Comparison of ENCODE assay signal across 13 cellular contexts in genomic region chr18:60649107-60649506, GRCh38.
DNase-seq lines count a peak whose midpoint lies in the region; ATAC-seq lines count a peak whose summit lies in the region.
"Had no signal": no experiment of that assay in that cellular context is flagged by ENCODE, and none has a peak within 500 bp of the region (broad histone marks: within the 10 kb centered on the region; RNA-seq: fewer than 3 reads in every experiment).

No MANE protein-coding gene starts in this region.

- peak; percentile 27 for DNase-seq in midbrain (lab: John Stamatoyannopoulos, UW)
- no peak for DNase-seq in stimulated activated naive B cell treated with anti-CD40 and anti-IgM and Interleukin-4, amounts not matched to agents 10 μg/mL and 1 μg/mL and 100 μg/mL, for 72 hours
- no peak for DNase-seq in C1 segment of cervical spinal cord (lab: John Stamatoyannopoulos, UW)
- DNase-seq in activated T-cell treated with anti-CD3 and anti-CD28 coated beads, Interleukin-2, amount 50 U/mL, for 48 hours = no peak
- DNase-seq in DMS79 treated with DMSO at 0.1 percent for 48 hours (lab: John Stamatoyannopoulos, UW) = no peak
- DNase-seq: naive B cell; NCI-H2227 treated with DMSO at 0.1 percent for 48 hours; stimulated activated CD4-positive, alpha-beta T cell treated with anti-CD3 and anti-CD28 coated beads, Interleukin-2, amount 100 ng/mL, for 48 hours; T1000 had no signal

- no peak overlapping the region for H3K4me3 Mint-ChIP-seq in stimulated activated naive B cell treated with anti-CD40 and anti-IgM and Interleukin-4, amounts not matched to agents 10 μg/mL and 1 μg/mL and 100 μg/mL, for 72 hours
- H3K4me3 Mint-ChIP-seq: dendritic cell treated with granulocyte-macrophage colony-stimulating factor and Interleukin-4, amounts not matched to agents 40 ng/mL and 50 ng/mL, for 4 days; naive B cell had no signal

- H3K9me3 Mint-ChIP-seq in stimulated activated naive B cell treated with anti-CD40 and anti-IgM and Interleukin-4, amounts not matched to agents 10 μg/mL and 1 μg/mL and 100 μg/mL, for 72 hours = no peaks in the 10 kb centered on the region
- H3K9me3 Mint-ChIP-seq: dendritic cell treated with granulocyte-macrophage colony-stimulating factor and Interleukin-4, amounts not matched to agents 40 ng/mL and 50 ng/mL, for 4 days had no signal

- no peaks in the 10 kb centered on the region for H3K27me3 Mint-ChIP-seq in stimulated activated naive B cell treated with anti-CD40 and anti-IgM and Interleukin-4, amounts not matched to agents 10 μg/mL and 1 μg/mL and 100 μg/mL, for 72 hours
- H3K27me3 Mint-ChIP-seq: dendritic cell treated with granulocyte-macrophage colony-stimulating factor and Interleukin-4, amounts not matched to agents 40 ng/mL and 50 ng/mL, for 4 days; naive B cell had no signal

- H3K4me1 Mint-ChIP-seq in stimulated activated naive B cell treated with anti-CD40 and anti-IgM and Interleukin-4, amounts not matched to agents 10 μg/mL and 1 μg/mL and 100 μg/mL, for 72 hours = no peaks in the 10 kb centered on the region
- H3K4me1 Mint-ChIP-seq: naive B cell had no signal

- no peak overlapping the region for H3K27ac Mint-ChIP-seq in stimulated activated naive B cell treated with anti-CD40 and anti-IgM and Interleukin-4, amounts not matched to agents 10 μg/mL and 1 μg/mL and 100 μg/mL, for 72 hours
- H3K27ac Mint-ChIP-seq: dendritic cell treated with granulocyte-macrophage colony-stimulating factor and Interleukin-4, amounts not matched to agents 40 ng/mL and 50 ng/mL, for 4 days; naive B cell had no signal

- peak; percentile 97 for ATAC-seq in GM19351 (IDR thresholded peaks at IDR 0.05; ENCODE audit: unreplicated experiment)
- peak; percentile 95 for ATAC-seq in HG02678 (IDR thresholded peaks at IDR 0.05; ENCODE audit: unreplicated experiment)
- peak; percentile 84 for ATAC-seq in HG03521 (IDR thresholded peaks at IDR 0.05; ENCODE audit: unreplicated experiment)
- no peak for ATAC-seq in stimulated activated naive B cell treated with anti-CD40 and anti-IgM and Interleukin-4, amounts not matched to agents 10 μg/mL and 1 μg/mL and 100 μg/mL, for 72 hours (replicated peaks)

- H3K36me3 Mint-ChIP-seq in stimulated activated naive B cell treated with anti-CD40 and anti-IgM and Interleukin-4, amounts not matched to agents 10 μg/mL and 1 μg/mL and 100 μg/mL, for 72 hours = no peaks in the 10 kb centered on the region
- H3K36me3 Mint-ChIP-seq: naive B cell had no signal

Comparison
In these comparisons a context has a peak if more than half of its experiments do, and no peak if none do; other contexts are left out.
1. ATAC-seq: peak in GM19351 (single experiment), HG02678 (single experiment) and HG03521 (single experiment); none in stimulated activated naive B cell treated with anti-CD40 and anti-IgM and Interleukin-4, amounts not matched to agents 10 μg/mL and 1 μg/mL and 100 μg/mL, for 72 hours (0 of 2).